Comparison of ENCODE assay signal across 15 cellular contexts in the genomic region with DNA sequence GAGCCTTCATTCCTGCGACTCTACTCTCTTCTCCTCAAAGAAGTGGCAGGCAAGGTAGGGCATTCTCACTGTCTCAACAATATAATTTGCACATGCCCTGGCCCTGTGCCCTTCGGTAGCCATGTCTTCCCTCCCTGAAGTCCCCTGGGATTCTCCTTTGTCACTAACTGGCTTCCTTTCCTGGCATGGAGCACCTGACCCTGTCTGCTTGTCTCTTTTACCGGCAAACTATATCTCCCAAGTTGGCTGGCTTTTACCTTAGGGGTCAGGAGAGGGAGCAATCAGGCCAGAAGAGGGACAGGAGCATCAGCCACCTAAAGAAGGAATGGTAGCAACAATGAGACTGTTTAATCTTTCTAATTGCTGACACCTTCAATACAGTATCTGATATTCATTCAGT. TPM values are rescaled to one million over a fixed set of nuclear protein-coding genes. Genes with fewer than 3 reads are reported as not detected.
A peak's percentile ranks its signal among the peaks of the same experiment; 100 is the strongest.
DNase-seq lines count a peak whose midpoint lies in the region; ATAC-seq and TF ChIP-seq lines count a peak whose summit lies in the region.
"Had no signal": no experiment of that assay in that cellular context is flagged by ENCODE, and none has a peak within 500 bp of the region (broad histone marks: within the 10 kb centered on the region; RNA-seq: fewer than 3 reads in every experiment).

No MANE protein-coding gene starts in this region.

- H3K23ac ChIP-seq in IMR-90 (ENCODE audit: low read depth, low read length), result no peak overlapping the region

- in situ Hi-C loops in IMR-90 (cut with MboI; ENCODE audit: low sequenced_read_pairs), result no loop called here

- H3K27me3 Mint-ChIP-seq in activated naive CD4-positive, alpha-beta T cell treated with anti-CD3 and anti-CD28 coated beads, Interleukin-2, amount 50 U/mL, for 24 hours, result no peaks in the 10 kb centered on the region
- peaks cover 8% of the 10 kb centered on the region for H3K27me3 Mint-ChIP-seq in activated T-helper 17 cell treated with anti-CD3 and anti-CD28 coated beads, Interleukin-2, amount 50 U/mL, for 72 hours
- H3K27me3 Mint-ChIP-seq in neural progenitor cell (ENCODE audit: insufficient read depth, low read depth), result peaks cover 14% of the 10 kb centered on the region
- peaks cover 0 to 15% (median 2%) of the 10 kb centered on the region in 5 donors for H3K27me3 Mint-ChIP-seq in naive thymus-derived CD8-positive, alpha-beta T cell

- POLR2A ChIA-PET in IMR-90 (lab: Charles Lee; ENCODE audit: unreplicated experiment), result no interaction called here
- POLR2A ChIA-PET in naive thymus-derived CD8-positive, alpha-beta T cell (lab: Charles Lee), result interaction anchor here (1.4 kb wide), 1 partner anchor 482 kb away, joined by 3 read pairs; no protein-coding TSS in a partner anchor

- H2AK5ac ChIP-seq in IMR-90 (ENCODE audit: low read depth, low read length), result peak overlapping the region; percentile 94

- no peaks in the 10 kb centered on the region for H3K36me3 ChIP-seq in IMR-90 (ENCODE audit: control insufficient read depth, insufficient read depth, low read length)
- H3K36me3 ChIP-seq in neural progenitor cell, result no peaks in the 10 kb centered on the region
- H3K36me3 ChIP-seq: prostate gland had no signal

- no peak overlapping the region for H3K56ac ChIP-seq in IMR-90 (ENCODE audit: extremely low read depth, insufficient read depth, low read length)

- H3K9me3 Mint-ChIP-seq in activated naive CD4-positive, alpha-beta T cell treated with anti-CD3 and anti-CD28 coated beads, Interleukin-2, amount 50 U/mL, for 24 hours, result no peaks in the 10 kb centered on the region
- no peaks in the 10 kb centered on the region for H3K9me3 Mint-ChIP-seq in activated T-helper 17 cell treated with anti-CD3 and anti-CD28 coated beads, Interleukin-2, amount 50 U/mL, for 72 hours
- H3K9me3 Mint-ChIP-seq in neural progenitor cell, result no peaks in the 10 kb centered on the region
- H3K9me3 Mint-ChIP-seq in naive thymus-derived CD8-positive, alpha-beta T cell, result no peaks in the 10 kb centered on the region
- H3K9me3 Mint-ChIP-seq: effector memory CD8-positive, alpha-beta T cell had no signal

- H3K14ac ChIP-seq in IMR-90 (replicated peaks; ENCODE audit: low read depth, low read length), result peak overlapping the region; percentile 45; the same call in 1 of the 2 replicates

- peak overlapping the region; percentile 70; the same call in 1 of the 3 replicates for H2BK15ac ChIP-seq in IMR-90 (ENCODE audit: low read depth, low read length)

- H3K9ac ChIP-seq in IMR-90 (ENCODE audit: low read depth, low read length) (no peak overlapping the region), neural progenitor cell (no peak overlapping the region)

- no peaks in the 10 kb centered on the region for H3F3A ChIP-seq in neural progenitor cell (ENCODE audit: low read depth)

- intact Hi-C loops in IMR-90 (cut with micrococcal nuclease), result no loop called here

- no peak for TF ChIP-seq POLR2A in IMR-90 (IDR thresholded peaks at IDR 0.05; ENCODE audit: low read depth, low read length)

- no peak overlapping the region for H3K27ac ChIP-seq in IMR-90 (ENCODE audit: insufficient read depth, low read length)
- H3K27ac ChIP-seq in neural progenitor cell, result no peak overlapping the region
- H3K27ac ChIP-seq: prostate gland, VCaP had no signal

- 0 out of 2 replicates have a peak overlapping the region, but pooled peaks have one; percentile 18 for H4K5ac ChIP-seq in IMR-90 (ENCODE audit: low read depth, low read length)

- ATAC-seq in IMR-90 (ENCODE audit: low read depth) (no peak), HG02678 (IDR thresholded peaks at IDR 0.05; ENCODE audit: unreplicated experiment) (no peak)
- no peak for ATAC-seq in activated T-helper 17 cell treated with anti-CD3 and anti-CD28 coated beads, Interleukin-2, amount 50 U/mL, for 72 hours (replicated peaks)
- no peak for ATAC-seq in naive thymus-derived CD8-positive, alpha-beta T cell
- ATAC-seq: effector memory CD8-positive, alpha-beta T cell had no signal

- no peak overlapping the region for H4K8ac ChIP-seq in IMR-90 (ENCODE audit: low read depth in 2 of 2, low read length in 2 of 2)

- peak overlapping the region; percentile 76 for H3K27ac Mint-ChIP-seq in activated naive CD4-positive, alpha-beta T cell treated with anti-CD3 and anti-CD28 coated beads, Interleukin-2, amount 50 U/mL, for 24 hours
- H3K27ac Mint-ChIP-seq in activated T-helper 17 cell treated with anti-CD3 and anti-CD28 coated beads, Interleukin-2, amount 50 U/mL, for 72 hours, result peak overlapping the region; percentile 89
- H3K27ac Mint-ChIP-seq in neural progenitor cell, result no peak overlapping the region
- H3K27ac Mint-ChIP-seq in naive thymus-derived CD8-positive, alpha-beta T cell, result no peak overlapping the region
- H3K27ac Mint-ChIP-seq: effector memory CD8-positive, alpha-beta T cell had no signal

- peaks cover 33% of the 10 kb centered on the region for H3K4me1 Mint-ChIP-seq in activated naive CD4-positive, alpha-beta T cell treated with anti-CD3 and anti-CD28 coated beads, Interleukin-2, amount 50 U/mL, for 24 hours
- peaks cover 24% of the 10 kb centered on the region for H3K4me1 Mint-ChIP-seq in activated T-helper 17 cell treated with anti-CD3 and anti-CD28 coated beads, Interleukin-2, amount 50 U/mL, for 72 hours
- peaks cover 21% of the 10 kb centered on the region for H3K4me1 Mint-ChIP-seq in neural progenitor cell
- H3K4me1 Mint-ChIP-seq in naive thymus-derived CD8-positive, alpha-beta T cell, result peaks cover 0 to 10% (median 2%) of the 10 kb centered on the region in 4 donors

- H3K4me1 ChIP-seq in IMR-90 (ENCODE audit: control insufficient read depth, insufficient read depth, low read length) (peaks cover 16% of the 10 kb centered on the region), neural progenitor cell (peaks cover 7% of the 10 kb centered on the region)
- H3K4me1 ChIP-seq: prostate gland had no signal

- no peak overlapping the region for H3K4me3 Mint-ChIP-seq in activated naive CD4-positive, alpha-beta T cell treated with anti-CD3 and anti-CD28 coated beads, Interleukin-2, amount 50 U/mL, for 24 hours
- H3K4me3 Mint-ChIP-seq in activated T-helper 17 cell treated with anti-CD3 and anti-CD28 coated beads, Interleukin-2, amount 50 U/mL, for 72 hours, result peak overlapping the region; percentile 70
- H3K4me3 Mint-ChIP-seq in neural progenitor cell, result no peak overlapping the region
- H3K4me3 Mint-ChIP-seq in naive thymus-derived CD8-positive, alpha-beta T cell, result no peak overlapping the region
- H3K4me3 Mint-ChIP-seq: effector memory CD8-positive, alpha-beta T cell had no signal

- H2BK120ac ChIP-seq in IMR-90 (ENCODE audit: low read depth, low read length), result peak overlapping the region; percentile 19; the same call in 1 of the 2 replicates

- WGBS in IMR-90 (ENCODE audit: extremely low coverage in 2 of 2, insufficient read length in 1 of 2), 2 experiments, result 100% methylated on average over 1 of the region's 3 CpGs; no CpG with 5 or more reads in 1 of the 2 experiments

- H2AK9ac ChIP-seq in IMR-90 (replicated peaks; ENCODE audit: low read depth, low read length, poor library complexity), result peak overlapping the region; percentile 46

- peaks cover 20% of the 10 kb centered on the region for H3K9me1 ChIP-seq in IMR-90 (ENCODE audit: insufficient read depth, low read length)

- H3K4me2 ChIP-seq in IMR-90 (ENCODE audit: low read depth, low read length), result no peak overlapping the region
- no peak overlapping the region for H3K4me2 ChIP-seq in neural progenitor cell

- TF ChIP-seq RAD21 in IMR-90 (IDR thresholded peaks at IDR 0.05; ENCODE audit: low read length), result no peak

- no TSS peak for BruUV-seq in IMR-90 (replicated peaks; lab: Mats Ljungman, UMichigan)

- H3K36me3 Mint-ChIP-seq in activated naive CD4-positive, alpha-beta T cell treated with anti-CD3 and anti-CD28 coated beads, Interleukin-2, amount 50 U/mL, for 24 hours, result no peaks in the 10 kb centered on the region
- no peaks in the 10 kb centered on the region for H3K36me3 Mint-ChIP-seq in activated T-helper 17 cell treated with anti-CD3 and anti-CD28 coated beads, Interleukin-2, amount 50 U/mL, for 72 hours (ENCODE audit: low read depth)
- H3K36me3 Mint-ChIP-seq in neural progenitor cell, result no peaks in the 10 kb centered on the region
- H3K36me3 Mint-ChIP-seq in naive thymus-derived CD8-positive, alpha-beta T cell, result no peaks in the 10 kb centered on the region

- H3K9me3 ChIP-seq in IMR-90 (ENCODE audit: control insufficient read depth, insufficient read depth, low read length) (no peaks in the 10 kb centered on the region), neural progenitor cell (ENCODE audit: low read depth) (no peaks in the 10 kb centered on the region)
- H3K9me3 ChIP-seq: prostate gland had no signal

- peak overlapping the region; percentile 30; the same call in 1 of the 2 replicates for H4K91ac ChIP-seq in IMR-90 (ENCODE audit: insufficient read depth, low read depth, low read length)

- peak overlapping the region; percentile 56 for H2BK5ac ChIP-seq in IMR-90 (ENCODE audit: low read depth, low read length, poor library complexity, severe bottlenecking)

- peak overlapping the region; percentile 14; the same call in 1 of the 2 replicates for H2BK20ac ChIP-seq in IMR-90 (ENCODE audit: low read depth, low read length)

- H3K18ac ChIP-seq in IMR-90 (ENCODE audit: low read depth, low read length), result peak overlapping the region; percentile 21; the same call in 1 of the 2 replicates

- dilution Hi-C loops in IMR-90 (cut with HindIII; ENCODE audit: low sequenced_read_pairs, unreplicated experiment), result no loop called here

- no peaks in the 10 kb centered on the region for H3K79me1 ChIP-seq in IMR-90 (ENCODE audit: low read depth in 1 of 2, low read length in 2 of 2)

- no peaks in the 10 kb centered on the region for H4K20me1 ChIP-seq in IMR-90 (ENCODE audit: insufficient read depth, low read length)
- no peaks in the 10 kb centered on the region for H4K20me1 ChIP-seq in neural progenitor cell (ENCODE audit: low read depth)

- H3K4ac ChIP-seq in IMR-90 (ENCODE audit: low read depth, low read length), result peak overlapping the region; percentile 52

- TF ChIP-seq CTCF in IMR-90 (conservative IDR thresholded peaks at IDR 0.05; ENCODE audit: low read depth, low read length) (no peak), neural progenitor cell (IDR thresholded peaks at IDR 0.05) (no peak)

- H3K27me3 ChIP-seq in IMR-90 (ENCODE audit: control insufficient read depth, insufficient read depth, low read length) (no peaks in the 10 kb centered on the region), neural progenitor cell (no peaks in the 10 kb centered on the region)

- H3K4me3 ChIP-seq in IMR-90 (ENCODE audit: insufficient read depth, low read depth, low read length) (no peak overlapping the region), neural progenitor cell (no peak overlapping the region)
- H3K4me3 ChIP-seq: prostate gland had no signal

- H2AFZ ChIP-seq in IMR-90 (replicated peaks; ENCODE audit: low read length, poor library complexity) (peak overlapping the region; percentile 16), neural progenitor cell (replicated peaks) (peak overlapping the region; percentile 44)

- CTCF ChIA-PET in IMR-90 (lab: Yijun Ruan, JAX), result interaction anchor here (0.9 to 2.1 kb wide), 2 partner anchors 458 to 477 kb away, joined by 3 to 5 read pairs; no protein-coding TSS in a partner anchor

- no peak for DNase-seq in activated naive CD4-positive, alpha-beta T cell (lab: John Stamatoyannopoulos, UW)
- DNase-seq in IMR-90 (no peak), neural progenitor cell (ENCODE audit: low spot score) (no peak), T-helper 9 cell (no peak)
- no peak for DNase-seq in naive thymus-derived CD8-positive, alpha-beta T cell
- DNase-seq: central memory CD4-positive, alpha-beta T cell; effector memory CD8-positive, alpha-beta T cell; KG1; NCI-H774; substantia nigra had no signal

- H3K79me2 ChIP-seq in neural progenitor cell (ENCODE audit: low read depth), result no peaks in the 10 kb centered on the region

RNA-seq across cellular contexts. Expression of a gene that starts 51.9 kb away (rescaled TPM):
- 2.3 and 5.8 TPM in 2 replicates for total RNA-seq in IMR-90 (2012; rRNA removed)
- polyA plus RNA-seq in IMR-90 (2012; rRNA removed), result 3.0 TPM in 2 replicates
- 0.24 and 0.30 TPM in 2 replicates for polyA plus RNA-seq in IMR-90 (2012; cell fraction: cytosol; rRNA removed)
- polyA plus RNA-seq in IMR-90 (2012; cell fraction: nucleus; rRNA removed; ENCODE audit: low replicate concordance), result 0.32 and 4.1 TPM in 2 replicates
- total RNA-seq in activated T-helper 17 cell treated with anti-CD3 and anti-CD28 coated beads, Interleukin-2, amount 50 U/mL, for 72 hours, result 1 to 10 TPM; 1.4 to 2.0 TPM
- 3.7 and 10.3 TPM in 2 replicates for total RNA-seq in neural progenitor cell (ENCODE audit: low replicate concordance)
- 1 to 10 TPM; 5.6 to 7.1 TPM for total RNA-seq in naive thymus-derived CD8-positive, alpha-beta T cell
- polyA plus RNA-seq in naive thymus-derived CD8-positive, alpha-beta T cell, result 1 to 10 TPM; 5.8 to 6.7 (median 6.4) TPM

Comparison
In these comparisons a context has a peak if more than half of its experiments do, and no peak if none do; other contexts are left out.
1. H3K27ac Mint-ChIP-seq: peak in activated naive CD4-positive, alpha-beta T cell treated with anti-CD3 and anti-CD28 coated beads, Interleukin-2, amount 50 U/mL, for 24 hours (single experiment) and activated T-helper 17 cell treated with anti-CD3 and anti-CD28 coated beads, Interleukin-2, amount 50 U/mL, for 72 hours (single experiment); none in neural progenitor cell (single experiment) and naive thymus-derived CD8-positive, alpha-beta T cell (0 of 10).